ENCODE assay signal across 24 cellular contexts in the genomic region with DNA sequence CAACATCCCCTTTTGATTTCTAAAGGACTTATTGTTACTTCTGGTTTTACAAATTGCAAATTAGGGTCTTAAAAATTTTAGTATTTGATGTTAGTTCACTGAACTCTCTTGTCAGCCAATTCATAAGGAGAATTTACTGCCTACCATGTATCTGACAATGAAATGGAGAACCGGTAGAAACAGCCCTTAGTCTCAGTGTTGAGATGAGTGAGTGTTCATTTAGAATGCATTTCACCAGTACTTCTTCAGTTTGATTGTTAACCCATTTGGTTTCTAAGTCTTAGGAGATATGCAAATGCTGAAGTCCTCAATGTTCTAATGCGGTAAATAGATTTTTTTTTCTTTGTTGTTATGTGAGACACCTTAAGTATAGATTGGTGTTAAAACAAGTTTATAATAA.
"Had no signal": no experiment of that assay in that cellular context is flagged by ENCODE, and none has a peak within 500 bp of the region (broad histone marks: within the 10 kb centered on the region; RNA-seq: fewer than 3 reads in every experiment).

No MANE protein-coding gene starts in this region.

- H2AFZ ChIP-seq: neural progenitor cell, parathyroid adenoma had no signal

- H3K36me3 ChIP-seq: esophagus muscularis mucosa, heart right ventricle, left lung, lower lobe of right lung, neural progenitor cell, right atrium auricular region, transverse colon had no signal

- H3K4me2 ChIP-seq: neural progenitor cell had no signal

- H3K4me3 ChIP-seq: esophagus muscularis mucosa, heart right ventricle, left lung, lower lobe of right lung, neural progenitor cell, right atrium auricular region, testis, transverse colon had no signal

- ATAC-seq: activated T-cell treated with anti-CD3 and anti-CD28 coated beads, Interleukin-2, amount 50 U/mL, for 4 hours; activated T-helper 17 cell treated with anti-CD3 and anti-CD28 coated beads, Interleukin-2, amount 50 U/mL, for 72 hours; foreskin keratinocyte; heart right ventricle; left lung; lower lobe of right lung; natural killer cell; stimulated activated naive B cell treated with anti-CD40 and anti-IgM and Interleukin-4, amounts not matched to agents 10 μg/mL and 1 μg/mL and 100 μg/mL, for 72 hours had no signal

- FAIRE-seq: bronchial epithelial cell had no signal

- H3K27ac ChIP-seq: esophagus muscularis mucosa, foreskin keratinocyte, heart right ventricle, left lung, lower lobe of right lung, neural progenitor cell, parathyroid adenoma, right atrium auricular region, testis, transverse colon had no signal

- H3K9ac ChIP-seq: neural progenitor cell, parathyroid adenoma had no signal

- H3K79me2 ChIP-seq: parathyroid adenoma had no signal

- DNase-seq: activated CD4-positive, alpha-beta memory T cell treated with anti-CD3 and anti-CD28 coated beads for 36 hours; activated CD4-positive, alpha-beta T cell treated with anti-CD3 and anti-CD28 coated beads, Interleukin-2, amount 10 ng/mL, durations not matched to agents 24 days and 14 days; activated CD4-positive, CD25-positive, alpha-beta regulatory T cell; activated gamma-delta T cell treated with Interleukin-2 at 50 U/mL for 16 hours; activated T-cell treated with anti-CD3 and anti-CD28 coated beads, Interleukin-2, amount 50 U/mL, for 4 hours; foreskin keratinocyte; heart right ventricle; kidney glomerular epithelial cell; left lung; lower lobe of right lung; mesenchymal stem cell; natural killer cell; occipital lobe; stimulated activated CD4-positive, alpha-beta T cell treated with anti-CD3 and anti-CD28 coated beads, Interleukin-15, amount 100 ng/mL, for 24 hours; stimulated activated CD4-positive, alpha-beta T cell treated with anti-CD3 and anti-CD28 coated beads, Interleukin-2, amount 100 ng/mL, for 24 hours; stimulated activated naive B cell treated with anti-CD40 and anti-IgM and Interleukin-4, amounts not matched to agents 10 μg/mL and 1 μg/mL and 100 μg/mL, for 72 hours; testis; transverse colon had no signal

- H3K9me3 ChIP-seq: esophagus muscularis mucosa, heart right ventricle, left lung, lower lobe of right lung, right atrium auricular region, testis, transverse colon had no signal

- H3K27me3 ChIP-seq: esophagus muscularis mucosa, foreskin keratinocyte, heart right ventricle, left lung, neural progenitor cell, right atrium auricular region, testis, transverse colon had no signal

- H3K4me1 ChIP-seq: lower lobe of right lung, right atrium auricular region, testis had no signal
